ENCODE assay signal across 20 cellular contexts in genomic region chr3:35944915-35945710, GRCh38.
DNase-seq lines count a peak whose midpoint lies in the region; ATAC-seq, FAIRE-seq and TF ChIP-seq lines count a peak whose summit lies in the region.
"Had no signal": no experiment of that assay in that cellular context is flagged by ENCODE, and none has a peak within 500 bp of the region (broad histone marks: within the 10 kb centered on the region; RNA-seq: fewer than 3 reads in every experiment).

No MANE protein-coding gene starts in this region.

- 61 to 81% methylated on average over 3 of the region's 3 CpGs for WGBS in pancreas, 2 donors

- no peaks in the 10 kb centered on the region for H3K4me1 ChIP-seq in pancreas
- H3K4me1 ChIP-seq: uterus had no signal

- H3K27me3 ChIP-seq in brain microvascular endothelial cell (replicated peaks): no peaks in the 10 kb centered on the region
- H3K27me3 ChIP-seq in pancreas: no peaks in the 10 kb centered on the region
- H3K27me3 ChIP-seq: uterus had no signal

- FAIRE-seq in pancreas (lab: Jason Lieb, UNC): no peak

- intact Hi-C loops in pancreas (cut with DNase I): no loop called here

- in situ Hi-C loops in brain microvascular endothelial cell (cut with HindIII; ENCODE audit: low pct_ligation_motif_present, low sequenced_read_pairs) (no loop called here), ACHN (cut with HindIII; ENCODE audit: low pct_ligation_motif_present, low pct_unique_long_range_greater_than_20kb, low sequenced_read_pairs) (no loop called here)

- no peak for TF ChIP-seq CTCF in brain microvascular endothelial cell (IDR thresholded peaks at IDR 0.05; ENCODE audit: low read depth, low read length, missing control alignments)
- TF ChIP-seq CTCF in pancreas (IDR thresholded peaks at IDR 0.05): no peak

- DNase-seq in AG20443 (ENCODE audit: low spot score) (peak; percentile 14), M059J (ENCODE audit: low read depth) (peak; percentile 76), brain microvascular endothelial cell (peak; percentile 44), kidney tubule cell (ENCODE audit: low spot score) (peak; percentile 92), pancreas (no peak), ACHN (no peak), DMS79 treated with DMSO at 0.1 percent for 48 hours (lab: John Stamatoyannopoulos, UW) (no peak)
- DNase-seq: activated CD4-positive, alpha-beta T cell treated with anti-CD3 and anti-CD28 coated beads, Interleukin-2, amount 50 U/mL, for 4 hours; activated T-cell treated with anti-CD3 and anti-CD28 coated beads, Interleukin-2, amount 50 U/mL, for 72 hours; amygdala; Calu3; NCI-H1694 treated with DMSO at 0.1 percent for 48 hours; NCI-H69; T-helper 17 cell; uterus had no signal

- no peak overlapping the region for H3K4me3 ChIP-seq in brain microvascular endothelial cell (ENCODE audit: low read depth, low read length)
- no peak overlapping the region for H3K4me3 ChIP-seq in pancreas
- H3K4me3 ChIP-seq: coronary artery, uterus had no signal

- no peaks in the 10 kb centered on the region for H3K9me3 ChIP-seq in pancreas
- H3K9me3 ChIP-seq: uterus had no signal

- ATAC-seq in GM21825 (IDR thresholded peaks at IDR 0.05; ENCODE audit: unreplicated experiment): no peak
- no peak for ATAC-seq in pancreas
- ATAC-seq: Panc1; sciatic nerve; stimulated activated memory B cell treated with anti-CD40 and anti-IgM and Interleukin-4, amounts not matched to agents 10 μg/mL and 1 μg/mL and 100 μg/mL, for 72 hours; T-helper 17 cell had no signal

- H3K27ac ChIP-seq in brain microvascular endothelial cell (peak overlapping the region; percentile 65), pancreas (no peak overlapping the region)
- H3K27ac ChIP-seq: coronary artery, uterus had no signal

- H3K36me3 ChIP-seq in brain microvascular endothelial cell (replicated peaks): no peaks in the 10 kb centered on the region
- no peaks in the 10 kb centered on the region for H3K36me3 ChIP-seq in pancreas
- H3K36me3 ChIP-seq: uterus had no signal

Comparison
In these comparisons a context has a peak if more than half of its experiments do, and no peak if none do; other contexts are left out.
1. DNase-seq: peak in AG20443 (single experiment), M059J (single experiment), brain microvascular endothelial cell (single experiment) and kidney tubule cell (single experiment); none in pancreas (0 of 6), ACHN (single experiment) and DMS79 treated with DMSO at 0.1 percent for 48 hours (single experiment).